12 cellular contexts compared by ENCODE assay signal in the genomic region with DNA sequence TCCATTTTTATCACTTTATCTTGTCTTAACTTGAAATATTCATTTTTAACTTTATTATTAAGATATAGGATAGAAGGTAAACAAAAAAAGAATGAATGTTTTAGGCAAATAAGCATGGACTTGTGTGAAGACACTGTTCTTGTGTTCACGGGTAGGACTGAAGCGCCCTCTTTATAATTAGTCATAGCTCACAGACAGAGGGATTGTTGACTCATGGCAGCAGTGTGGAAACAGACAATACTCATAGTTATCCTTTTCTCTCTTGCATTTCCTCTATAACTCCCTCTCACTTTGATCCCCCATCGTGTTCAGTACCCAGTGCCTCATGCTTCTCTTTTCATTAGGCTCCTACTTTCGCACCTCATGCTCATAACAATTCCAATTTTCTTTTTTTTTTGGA.
A peak's percentile ranks its signal among the peaks of the same experiment; 100 is the strongest.
DNase-seq lines count a peak whose midpoint lies in the region; ATAC-seq and TF ChIP-seq lines count a peak whose summit lies in the region.
"Had no signal": no experiment of that assay in that cellular context is flagged by ENCODE, and none has a peak within 500 bp of the region (broad histone marks: within the 10 kb centered on the region; RNA-seq: fewer than 3 reads in every experiment).

No MANE protein-coding gene starts in this region.

- DNase-seq in AG04450 (ENCODE audit: low read depth, low spot score) = peak; percentile 15
- DNase-seq in HPDE6-E6E7 (ENCODE audit: extremely low spot score) = peak; percentile 38
- DNase-seq in RWPE2 (ENCODE audit: low spot score) = no peak
- peak; percentile 3 for DNase-seq in fibroblast of villous mesenchyme (ENCODE audit: low read depth)
- DNase-seq in DMS79 treated with DMSO at 0.1 percent for 48 hours (lab: John Stamatoyannopoulos, UW) = no peak
- no peak for DNase-seq in activated T-cell treated with anti-CD3 and anti-CD28 coated beads, Interleukin-2, amount 50 U/mL, for 24 hours
- DNase-seq in NK-92 (lab: John Stamatoyannopoulos, UW; ENCODE audit: unreplicated experiment) = no peak
- DNase-seq: activated CD4-positive, alpha-beta memory T cell treated with anti-CD3 and anti-CD28 coated beads for 36 hours; Calu3 had no signal

- no peaks in the 10 kb centered on the region for H3K9me3 ChIP-seq in AG04450 (ENCODE audit: control insufficient read depth, insufficient read depth, low read length)
- no peaks in the 10 kb centered on the region for H3K9me3 ChIP-seq in RWPE2 (ENCODE audit: severe bottlenecking)
- H3K9me3 ChIP-seq: SJSA1, thoracic aorta had no signal

- no peaks in the 10 kb centered on the region for H3K9me3 Mint-ChIP-seq in activated T-cell treated with anti-CD3 and anti-CD28 coated beads, Interleukin-2, amount 50 U/mL, for 24 hours

- no peak overlapping the region for H3K4me3 ChIP-seq in AG04450 (ENCODE audit: low read depth, low read length)
- H3K4me3 ChIP-seq in RWPE2 (ENCODE audit: severe bottlenecking) = no peak overlapping the region
- H3K4me3 ChIP-seq in fibroblast of villous mesenchyme (ENCODE audit: low read depth, low read length) = no peak overlapping the region
- H3K4me3 ChIP-seq: SJSA1, thoracic aorta had no signal

- H3K4me1 ChIP-seq in RWPE2 (ENCODE audit: insufficient read depth, poor library complexity, severe bottlenecking) = no peaks in the 10 kb centered on the region
- H3K4me1 ChIP-seq: SJSA1 had no signal

- H3K27me3 ChIP-seq in AG04450 (ENCODE audit: control insufficient read depth, insufficient read depth, low read length) (no peaks in the 10 kb centered on the region), RWPE2 (ENCODE audit: insufficient read depth, poor library complexity, severe bottlenecking) (no peaks in the 10 kb centered on the region)
- H3K27me3 ChIP-seq: SJSA1 had no signal

- H3K36me3 Mint-ChIP-seq in activated T-cell treated with anti-CD3 and anti-CD28 coated beads, Interleukin-2, amount 50 U/mL, for 24 hours (ENCODE audit: low read depth) = no peaks in the 10 kb centered on the region
- H3K36me3 Mint-ChIP-seq: activated CD4-positive, alpha-beta memory T cell treated with anti-CD3 and anti-CD28 coated beads for 36 hours had no signal

- H3K4me1 Mint-ChIP-seq in activated T-cell treated with anti-CD3 and anti-CD28 coated beads, Interleukin-2, amount 50 U/mL, for 24 hours (ENCODE audit: low read depth) = no peaks in the 10 kb centered on the region

- no peak overlapping the region for H3K27ac Mint-ChIP-seq in activated T-cell treated with anti-CD3 and anti-CD28 coated beads, Interleukin-2, amount 50 U/mL, for 24 hours
- H3K27ac Mint-ChIP-seq: activated CD4-positive, alpha-beta memory T cell treated with anti-CD3 and anti-CD28 coated beads for 36 hours had no signal

- H3K36me3 ChIP-seq in RWPE2 (ENCODE audit: low read depth) = no peaks in the 10 kb centered on the region
- H3K36me3 ChIP-seq: SJSA1, thoracic aorta had no signal

- ATAC-seq in RWPE2 (ENCODE audit: low read depth) = peak; percentile 86
- ATAC-seq in HG03439 (IDR thresholded peaks at IDR 0.05; ENCODE audit: unreplicated experiment) = no peak

- TF ChIP-seq CTCF in AG04450 (IDR thresholded peaks at IDR 0.05; ENCODE audit: low read depth, low read length) (no peak), RWPE2 (IDR thresholded peaks at IDR 0.05; ENCODE audit: poor library complexity, severe bottlenecking) (no peak), fibroblast of villous mesenchyme (IDR thresholded peaks at IDR 0.05; ENCODE audit: insufficient read depth, low read depth, low read length) (no peak)

- no peaks in the 10 kb centered on the region for H3K27me3 Mint-ChIP-seq in activated T-cell treated with anti-CD3 and anti-CD28 coated beads, Interleukin-2, amount 50 U/mL, for 24 hours
- H3K27me3 Mint-ChIP-seq: activated CD4-positive, alpha-beta memory T cell treated with anti-CD3 and anti-CD28 coated beads for 36 hours had no signal

- no peak overlapping the region for H3K4me3 Mint-ChIP-seq in activated T-cell treated with anti-CD3 and anti-CD28 coated beads, Interleukin-2, amount 50 U/mL, for 24 hours
- H3K4me3 Mint-ChIP-seq: activated CD4-positive, alpha-beta memory T cell treated with anti-CD3 and anti-CD28 coated beads for 36 hours had no signal

- POLR2A ChIA-PET in AG04450 (lab: Yijun Ruan, JAX) = no interaction called here

- CTCF ChIA-PET in AG04450 (lab: Charles Lee) = no interaction called here

- H3K27ac ChIP-seq in AG04450 (ENCODE audit: low read depth, low read length) (no peak overlapping the region), RWPE2 (ENCODE audit: poor library complexity, severe bottlenecking) (no peak overlapping the region)
- H3K27ac ChIP-seq: SJSA1, thoracic aorta had no signal

Comparison
In these comparisons a context has a peak if more than half of its experiments do, and no peak if none do; other contexts are left out.
1. DNase-seq: peak in AG04450 (single experiment), HPDE6-E6E7 (single experiment) and fibroblast of villous mesenchyme (single experiment); none in RWPE2 (single experiment), DMS79 treated with DMSO at 0.1 percent for 48 hours (single experiment), activated T-cell treated with anti-CD3 and anti-CD28 coated beads, Interleukin-2, amount 50 U/mL, for 24 hours (single experiment) and NK-92 (single experiment).